ENCODE assay signal across 9 cellular contexts in the genomic region with DNA sequence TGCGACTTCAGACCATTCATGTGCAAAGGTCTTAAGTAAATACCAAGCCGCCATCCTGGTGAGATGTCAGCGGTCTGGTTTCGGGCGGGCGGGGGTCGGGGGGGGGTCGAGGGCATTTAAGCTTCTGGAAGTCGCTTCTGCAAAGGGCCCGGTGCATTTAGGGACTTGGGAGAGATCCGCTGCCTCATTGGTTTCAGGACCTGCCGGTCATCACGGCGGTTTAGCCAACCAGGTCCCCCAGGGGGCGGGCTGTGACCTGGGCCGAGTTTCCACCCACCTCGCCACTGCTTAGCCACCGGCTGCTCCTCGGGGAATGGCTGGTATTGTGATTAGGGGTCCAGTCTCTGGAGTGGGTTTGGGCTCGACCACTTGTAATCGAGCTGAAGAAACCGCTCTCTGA. TPM values are rescaled to one million over a fixed set of nuclear protein-coding genes. Genes with fewer than 3 reads are reported as not detected.
DNase-seq lines count a peak whose midpoint lies in the region; ATAC-seq, FAIRE-seq and TF ChIP-seq lines count a peak whose summit lies in the region.
"Had no signal": no experiment of that assay in that cellular context is flagged by ENCODE, and none has a peak within 500 bp of the region (broad histone marks: within the 10 kb centered on the region; RNA-seq: fewer than 3 reads in every experiment).

No MANE protein-coding gene starts in this region.

- H3K4me1 ChIP-seq in astrocyte (ENCODE audit: insufficient read depth, low read length): peaks cover 5% of the 10 kb centered on the region

- H3K9ac ChIP-seq in astrocyte (ENCODE audit: low read length): no peak overlapping the region

- H3K27me3 ChIP-seq in astrocyte (ENCODE audit: insufficient read depth, low read length): no peaks in the 10 kb centered on the region
- H3K27me3 ChIP-seq: dorsolateral prefrontal cortex had no signal

- TF ChIP-seq CTCF in astrocyte (IDR thresholded peaks at IDR 0.05; ENCODE audit: insufficient read depth, low read depth, low read length): no peak

- no peak overlapping the region for H3K27ac ChIP-seq in astrocyte (ENCODE audit: low read depth, low read length)
- H3K27ac ChIP-seq: dorsolateral prefrontal cortex had no signal

- DNase-seq in GM12891 (ENCODE audit: insufficient read length, low spot score) (peak; percentile 77), NCI-H460 (ENCODE audit: extremely low read depth, low read depth) (peak; percentile 36), astrocyte (ENCODE audit: low read depth) (peak; percentile 85), iris pigment epithelial cell (ENCODE audit: low read depth) (peak; percentile 90), AML-193 (lab: John Stamatoyannopoulos, UW) (no peak), NCI-H1048 (lab: John Stamatoyannopoulos, UW) (no peak), NCI-H1417 treated with DMSO at 0.1 percent for 48 hours (lab: John Stamatoyannopoulos, UW) (no peak)
- peak in 1 of 2 donors; percentile 74 for DNase-seq in stimulated activated effector memory CD8-positive, alpha-beta T cell treated with anti-CD3 and anti-CD28 coated beads, Interleukin-12 subunit alpha, Interleukin-12 subunit beta, amount 100 ng/mL, for 72 hours (ENCODE audit: low spot score in 2 of 2)

- no peak overlapping the region for H3K4me3 Mint-ChIP-seq in astrocyte (ENCODE audit: unreplicated experiment)
- no peak overlapping the region for H3K4me3 Mint-ChIP-seq in stimulated activated effector memory CD8-positive, alpha-beta T cell treated with anti-CD3 and anti-CD28 coated beads, Interleukin-12 subunit alpha, Interleukin-12 subunit beta, amount 100 ng/mL, for 72 hours

- peak; percentile 39 for ATAC-seq in stimulated activated effector memory CD8-positive, alpha-beta T cell treated with anti-CD3 and anti-CD28 coated beads, Interleukin-12 subunit alpha, Interleukin-12 subunit beta, amount 100 ng/mL, for 72 hours

- H2AFZ ChIP-seq in astrocyte (ENCODE audit: low read depth, low read length): peak overlapping the region; percentile 50

- TF ChIP-seq POLR2A in GM12891 (IDR thresholded peaks at IDR 0.05; ENCODE audit: low read depth, low read length): no peak

- H3K27me3 Mint-ChIP-seq in astrocyte (ENCODE audit: low read depth, unreplicated experiment): no peaks in the 10 kb centered on the region

- H3K9me3 ChIP-seq in astrocyte (ENCODE audit: insufficient read depth, low read depth, low read length): no peaks in the 10 kb centered on the region

- H3K36me3 Mint-ChIP-seq in astrocyte (ENCODE audit: low read depth, unreplicated experiment): peaks cover 4% of the 10 kb centered on the region
- no peaks in the 10 kb centered on the region for H3K36me3 Mint-ChIP-seq in stimulated activated effector memory CD8-positive, alpha-beta T cell treated with anti-CD3 and anti-CD28 coated beads, Interleukin-12 subunit alpha, Interleukin-12 subunit beta, amount 100 ng/mL, for 72 hours

- no peaks in the 10 kb centered on the region for H4K20me1 ChIP-seq in astrocyte (ENCODE audit: insufficient read depth, low read length)

- no peak overlapping the region for H3K27ac Mint-ChIP-seq in astrocyte (ENCODE audit: unreplicated experiment)
- H3K27ac Mint-ChIP-seq in stimulated activated effector memory CD8-positive, alpha-beta T cell treated with anti-CD3 and anti-CD28 coated beads, Interleukin-12 subunit alpha, Interleukin-12 subunit beta, amount 100 ng/mL, for 72 hours: no peak overlapping the region

- FAIRE-seq in GM12891 (lab: Jason Lieb, UNC) (peak; percentile 41), astrocyte (lab: Jason Lieb, UNC) (no peak)

- H3K79me2 ChIP-seq in astrocyte (ENCODE audit: insufficient read depth, low read length): no peaks in the 10 kb centered on the region

- H3K4me1 Mint-ChIP-seq in astrocyte (ENCODE audit: low read depth, unreplicated experiment): no peaks in the 10 kb centered on the region
- peaks cover 5% of the 10 kb centered on the region for H3K4me1 Mint-ChIP-seq in stimulated activated effector memory CD8-positive, alpha-beta T cell treated with anti-CD3 and anti-CD28 coated beads, Interleukin-12 subunit alpha, Interleukin-12 subunit beta, amount 100 ng/mL, for 72 hours

- H3K36me3 ChIP-seq in astrocyte (ENCODE audit: insufficient read depth, low read length): no peaks in the 10 kb centered on the region

- no peak overlapping the region for H3K4me3 ChIP-seq in astrocyte (ENCODE audit: insufficient read depth, low read depth, low read length)

- H3K9me3 Mint-ChIP-seq in astrocyte (ENCODE audit: unreplicated experiment): no peaks in the 10 kb centered on the region
- H3K9me3 Mint-ChIP-seq in stimulated activated effector memory CD8-positive, alpha-beta T cell treated with anti-CD3 and anti-CD28 coated beads, Interleukin-12 subunit alpha, Interleukin-12 subunit beta, amount 100 ng/mL, for 72 hours: no peaks in the 10 kb centered on the region

- peak overlapping the region; percentile 59 for H3K4me2 ChIP-seq in astrocyte (ENCODE audit: low read length)

TF ChIP-seq in GM12891, 5 proteins besides CTCF, POLR2A, EP300 and RAD21:
- TF ChIP-seq PAX5 (IDR thresholded peaks at IDR 0.05; ENCODE audit: insufficient read depth, low read length, severe bottlenecking) (no peak), TAF1 (IDR thresholded peaks at IDR 0.05; ENCODE audit: low read depth, low read length) (no peak), POU2F2 (IDR thresholded peaks at IDR 0.05; ENCODE audit: low read depth, low read length) (no peak), SPI1 (IDR thresholded peaks at IDR 0.05; ENCODE audit: low read depth, low read length) (no peak), POLR2AphosphoS5 (IDR thresholded peaks at IDR 0.05; ENCODE audit: low read depth, low read length) (no peak)

RNA-seq across cellular contexts. Expression of gene ANKLE1, which starts 7.8 kb away (rescaled TPM):
- polyA plus RNA-seq in GM12891 (2012; ENCODE audit: low read depth, missing spikeins): 3.8 TPM
- total RNA-seq in NCI-H460 (2014; rRNA removed; shearing (Covaris generic)): 1.2 and 1.5 TPM in 2 replicates
- 11.8 and 18.9 TPM in 2 replicates for polyA plus RNA-seq in NCI-H460 (2014; cell fraction: nucleus; rRNA removed)
- total RNA-seq in astrocyte: 1.0 and 1.8 TPM in 2 replicates

RNA-seq across cellular contexts. Expression of gene ABHD8, which starts 13.7 kb away (rescaled TPM):
- polyA plus RNA-seq in GM12891 (2012; ENCODE audit: low read depth, missing spikeins): 9.2 TPM
- 1.3 and 1.4 TPM in 2 replicates for total RNA-seq in NCI-H460 (2014; rRNA removed; shearing (Covaris generic))
- 0.43 TPM in 1 of 2 replicates, not detected in the other for polyA plus RNA-seq in NCI-H460 (2014; cell fraction: nucleus; rRNA removed)
- 8.5 and 9.4 TPM in 2 replicates for total RNA-seq in astrocyte

RNA-seq across cellular contexts. Expression of gene MRPL34, which starts 16.2 kb away (rescaled TPM):
- polyA plus RNA-seq in GM12891 (2012; ENCODE audit: low read depth, missing spikeins): 75.1 TPM
- 55.1 and 60.1 TPM in 2 replicates for total RNA-seq in NCI-H460 (2014; rRNA removed; shearing (Covaris generic))
- 80.4 and 108 TPM in 2 replicates for polyA plus RNA-seq in NCI-H460 (2014; cell fraction: nucleus; rRNA removed)
- 64.8 and 65.1 TPM in 2 replicates for total RNA-seq in astrocyte

RNA-seq across cellular contexts. Expression of gene DDA1, which starts 19.9 kb away (rescaled TPM):
- 75.3 TPM for polyA plus RNA-seq in GM12891 (2012; ENCODE audit: low read depth, missing spikeins)
- total RNA-seq in NCI-H460 (2014; rRNA removed; shearing (Covaris generic)): 15.1 and 15.3 TPM in 2 replicates
- 53.0 and 127 TPM in 2 replicates for polyA plus RNA-seq in NCI-H460 (2014; cell fraction: nucleus; rRNA removed)
- 115 and 123 TPM in 2 replicates for total RNA-seq in astrocyte

RNA-seq across cellular contexts. Expression of gene BABAM1, which starts 22.2 kb away (rescaled TPM):
- 71.7 TPM for polyA plus RNA-seq in GM12891 (2012; ENCODE audit: low read depth, missing spikeins)
- total RNA-seq in NCI-H460 (2014; rRNA removed; shearing (Covaris generic)): 71.1 and 74.3 TPM in 2 replicates
- polyA plus RNA-seq in NCI-H460 (2014; cell fraction: nucleus; rRNA removed): 109 and 134 TPM in 2 replicates
- total RNA-seq in astrocyte: 112 and 115 TPM in 2 replicates

Comparison
In these comparisons a context has a peak if more than half of its experiments do, and no peak if none do; other contexts are left out.
1. DNase-seq: peak in GM12891 (single experiment), NCI-H460 (single experiment), astrocyte (single experiment) and iris pigment epithelial cell (single experiment); none in AML-193 (0 of 2), NCI-H1048 (single experiment) and NCI-H1417 treated with DMSO at 0.1 percent for 48 hours (single experiment).